Comparison of ENCODE assay signal across 8 cellular contexts in genomic region chr2:241315879-241316700, GRCh38. TPM values are rescaled to one million over a fixed set of nuclear protein-coding genes. Genes with fewer than 3 reads are reported as not detected.
A peak's percentile ranks its signal among the peaks of the same experiment; 100 is the strongest.
DNase-seq lines count a peak whose midpoint lies in the region; ATAC-seq and TF ChIP-seq lines count a peak whose summit lies in the region.

Gene SEPTIN2 (plus strand): TSS chr2:241315925. CDS start chr2:241324233, 8,308 bp downstream.

- peak within 1 kb of the TSS; percentile 96 for H2BK120ac ChIP-seq in trophoblast cell (ENCODE audit: insufficient read depth, low read length, poor library complexity)

- H3K4ac ChIP-seq in trophoblast cell (ENCODE audit: low read depth, low read length): peak within 1 kb of the TSS; percentile 100

- H3K27ac ChIP-seq in trophoblast cell (ENCODE audit: low read depth, low read length) (peak within 1 kb of the TSS; percentile 95), aorta (ENCODE audit: low read depth in 1 of 2, low read length in 2 of 2) (peak within 1 kb of the TSS; percentile 88 to 98)

- peak within 1 kb of the TSS; percentile 92 for H3K4me2 ChIP-seq in trophoblast cell (ENCODE audit: low read length)

- peak within 1 kb of the TSS; percentile 100 for H3K4me3 Mint-ChIP-seq in activated naive CD4-positive, alpha-beta T cell treated with anti-CD3 and anti-CD28 coated beads for 36 hours
- H3K4me3 Mint-ChIP-seq in glutamatergic neuron (ENCODE audit: unreplicated experiment): peak within 1 kb of the TSS; percentile 97

- peaks cover 38% of the 10 kb centered on the region for H3K79me2 ChIP-seq in trophoblast cell (ENCODE audit: control insufficient read depth, insufficient read depth, low read length, poor library complexity)

- peak within 1 kb of the TSS; percentile 100 for H3K14ac ChIP-seq in trophoblast cell (ENCODE audit: low read length)

- peak within 1 kb of the TSS; percentile 97 for H3K18ac ChIP-seq in trophoblast cell (ENCODE audit: low read length)

- H3K9me3 ChIP-seq in BE2C: no peaks in the 10 kb centered on the region
- H3K9me3 ChIP-seq in trophoblast cell (ENCODE audit: insufficient read depth, low read depth, low read length): no peaks in the 10 kb centered on the region
- no peaks in the 10 kb centered on the region for H3K9me3 ChIP-seq in aorta (ENCODE audit: control insufficient read depth, low read length)

- ATAC-seq in GM19023 (IDR thresholded peaks at IDR 0.05; ENCODE audit: unreplicated experiment): peak; percentile 40
- peak; percentile 44 for ATAC-seq in HG03175 (IDR thresholded peaks at IDR 0.05; ENCODE audit: unreplicated experiment)
- peak; percentile 83 for ATAC-seq in aorta (ENCODE audit: low FRiP score)

- H3K27me3 ChIP-seq in BE2C: no peaks in the 10 kb centered on the region
- H3K27me3 ChIP-seq in trophoblast cell (ENCODE audit: insufficient read depth, low read length): no peaks in the 10 kb centered on the region
- no peaks in the 10 kb centered on the region for H3K27me3 ChIP-seq in aorta (ENCODE audit: control insufficient read depth in 1 of 2, insufficient read depth in 2 of 2, low read length in 1 of 2)

- TF ChIP-seq CTCF in BE2C (IDR thresholded peaks at IDR 0.05; ENCODE audit: low read depth, low read length): no peak
- no peak for TF ChIP-seq CTCF in glutamatergic neuron (IDR thresholded peaks at IDR 0.05; ENCODE audit: partially characterized antibody, unreplicated experiment)

- H3K4me1 ChIP-seq in BE2C: no peaks in the 10 kb centered on the region; the same call in 1 of the 2 replicates
- peaks cover 0 to 11% of the 10 kb centered on the region in 2 experiments for H3K4me1 ChIP-seq in trophoblast cell (ENCODE audit: control insufficient read depth in 1 of 2, insufficient read depth in 2 of 2, low read length in 2 of 2)
- H3K4me1 ChIP-seq in aorta (ENCODE audit: control insufficient read depth in 1 of 2, insufficient read depth in 2 of 2, low read length in 2 of 2): peaks cover 0 to 5% of the 10 kb centered on the region in 2 donors

- no peaks in the 10 kb centered on the region for H3K27me3 Mint-ChIP-seq in activated naive CD4-positive, alpha-beta T cell treated with anti-CD3 and anti-CD28 coated beads for 36 hours (ENCODE audit: low read depth)
- peaks cover 10% of the 10 kb centered on the region for H3K27me3 Mint-ChIP-seq in glutamatergic neuron (ENCODE audit: unreplicated experiment)

- CTCF ChIA-PET in activated naive CD4-positive, alpha-beta T cell treated with anti-CD3 and anti-CD28 coated beads for 36 hours (lab: Charles Lee): interaction anchor here (0.6 to 0.7 kb wide), 2 partner anchors 26 to 159 kb away, joined by 3 read pairs; no protein-coding TSS in a partner anchor

- no CpG with 5 or more reads among the region's 76 CpGs for WGBS in trophoblast cell (ENCODE audit: extremely low coverage, insufficient coverage, insufficient read length)
- 0% methylated on average over 70 to 76 of the region's 76 CpGs for WGBS in aorta, 2 donors

- peak within 1 kb of the TSS; percentile 80 for H2AFZ ChIP-seq in trophoblast cell (ENCODE audit: insufficient read depth, low read length, poor library complexity)

- intact Hi-C loops in activated naive CD4-positive, alpha-beta T cell treated with anti-CD3 and anti-CD28 coated beads for 36 hours (cut with micrococcal nuclease): loop anchor here (1.0 to 5.0 kb wide), 16 partner anchors 20 to 1179 kb away; partner anchors contain the start of genes ATG4B, CAPN10, COPS9 and DTYMK
- intact Hi-C loops in aorta (cut with DNase I): loop anchor here (2.0 to 5.0 kb wide), 3 partner anchors 36 to 44 kb away; partner anchors contain the start of gene FARP2 (in 1 of the 2)

- peaks cover 16% of the 10 kb centered on the region for H3K79me1 ChIP-seq in trophoblast cell (ENCODE audit: low read length)

- H2BK12ac ChIP-seq in trophoblast cell (ENCODE audit: low read length): peak within 1 kb of the TSS; percentile 77

- peak within 1 kb of the TSS; percentile 99 for H3K9ac ChIP-seq in trophoblast cell (ENCODE audit: low read length)

- DNase-seq in BE2C: no peak
- peak; percentile 75 for DNase-seq in activated naive CD4-positive, alpha-beta T cell treated with anti-CD3 and anti-CD28 coated beads for 36 hours
- peak; percentile 45 for DNase-seq in glutamatergic neuron
- peak; percentile 39 to 51 for DNase-seq in trophoblast cell
- peak; percentile 88 to 94 for DNase-seq in aorta

- peak within 1 kb of the TSS; percentile 62 for H3K23ac ChIP-seq in trophoblast cell (ENCODE audit: low read length)

- H3K36me3 Mint-ChIP-seq in activated naive CD4-positive, alpha-beta T cell treated with anti-CD3 and anti-CD28 coated beads for 36 hours (ENCODE audit: low read depth): peaks cover 31% of the 10 kb centered on the region
- H3K36me3 Mint-ChIP-seq in glutamatergic neuron (ENCODE audit: unreplicated experiment): no peaks in the 10 kb centered on the region

- H3K9me3 Mint-ChIP-seq in activated naive CD4-positive, alpha-beta T cell treated with anti-CD3 and anti-CD28 coated beads for 36 hours: no peaks in the 10 kb centered on the region
- H3K9me3 Mint-ChIP-seq in glutamatergic neuron (ENCODE audit: unreplicated experiment): peaks cover 8% of the 10 kb centered on the region

- peaks cover 71% of the 10 kb centered on the region for H3K4me1 Mint-ChIP-seq in activated naive CD4-positive, alpha-beta T cell treated with anti-CD3 and anti-CD28 coated beads for 36 hours (ENCODE audit: low read depth)
- peaks cover 36% of the 10 kb centered on the region for H3K4me1 Mint-ChIP-seq in glutamatergic neuron (ENCODE audit: low read depth, unreplicated experiment)

- peak within 1 kb of the TSS; percentile 98 for H4K12ac ChIP-seq in trophoblast cell (ENCODE audit: low read depth, low read length)

- peak within 1 kb of the TSS; percentile 99 for H2AK5ac ChIP-seq in trophoblast cell (ENCODE audit: low read length)

- H4K8ac ChIP-seq in trophoblast cell (ENCODE audit: low read depth, low read length): peak within 1 kb of the TSS; percentile 97

- peak within 1 kb of the TSS; percentile 99 for H4K91ac ChIP-seq in trophoblast cell (ENCODE audit: low read depth, low read length)

- no peaks in the 10 kb centered on the region; the same call in 1 of the 2 replicates for H3K36me3 ChIP-seq in BE2C
- H3K36me3 ChIP-seq in trophoblast cell (ENCODE audit: control insufficient read depth in 1 of 2, insufficient read depth in 2 of 2, low read length in 2 of 2): peaks cover 2% of the 10 kb centered on the region in 2 experiments
- no peaks in the 10 kb centered on the region for H3K36me3 ChIP-seq in aorta (ENCODE audit: control insufficient read depth in 1 of 2, insufficient read depth in 2 of 2, low read length in 1 of 2)

- H3K27ac Mint-ChIP-seq in activated naive CD4-positive, alpha-beta T cell treated with anti-CD3 and anti-CD28 coated beads for 36 hours: peak within 1 kb of the TSS; percentile 100
- H3K27ac Mint-ChIP-seq in glutamatergic neuron (ENCODE audit: unreplicated experiment): peak within 1 kb of the TSS; percentile 100

- H3K4me3 ChIP-seq in BE2C (ENCODE audit: low read depth, low read length): peak within 1 kb of the TSS; percentile 98
- H3K4me3 ChIP-seq in trophoblast cell (ENCODE audit: low read depth, low read length): peak within 1 kb of the TSS; percentile 99
- H3K4me3 ChIP-seq in aorta (ENCODE audit: low read length in 2 of 2): peak within 1 kb of the TSS; percentile 65 to 81

- peak within 1 kb of the TSS; percentile 96 for H2BK5ac ChIP-seq in trophoblast cell (ENCODE audit: low read depth, low read length, poor library complexity)

TF ChIP-seq in PFSK-1, 5 proteins besides CTCF, POLR2A, EP300 and RAD21:
- TF ChIP-seq POLR2AphosphoS5 (IDR thresholded peaks at IDR 0.05; ENCODE audit: low read depth, low read length): no peak; the same call in none of the 2 replicates
- no peak for TF ChIP-seq REST (IDR thresholded peaks at IDR 0.05; ENCODE audit: insufficient read depth in 1 of 2, low read depth in 2 of 2, low read length in 2 of 2)
- TF ChIP-seq TAF1 (IDR thresholded peaks at IDR 0.05; ENCODE audit: borderline replicate concordance, insufficient read depth, low read length): peak; percentile 12; the same call in 1 of the 2 replicates
- peak; percentile 25; the same call in 1 of the 2 replicates for TF ChIP-seq SIN3A (IDR thresholded peaks at IDR 0.05; ENCODE audit: borderline replicate concordance, insufficient read depth, low read length)

RNA-seq across cellular contexts. Expression of gene SEPTIN2, which starts in this region (rescaled TPM):
- 268 TPM for polyA plus RNA-seq in BE2C (2012; ENCODE audit: insufficient read depth, insufficient read length, low read depth)
- polyA plus RNA-seq in PFSK-1 (2012; ENCODE audit: insufficient read length, low read depth): 197 TPM
- 100 to 1,000 TPM; 216 to 227 TPM for total RNA-seq in activated naive CD4-positive, alpha-beta T cell treated with anti-CD3 and anti-CD28 coated beads for 36 hours
- 302 TPM for total RNA-seq in glutamatergic neuron (ENCODE audit: unreplicated experiment)
- 334 and 340 TPM in 2 replicates for polyA plus RNA-seq in trophoblast cell (2013)
- total RNA-seq in aorta: 100 to 1,000 TPM; 345 to 394 TPM
- 100 to 1,000 TPM; 218 to 243 TPM for polyA plus RNA-seq in aorta
